Comparison of ENCODE assay signal across 8 cellular contexts in the genomic region with DNA sequence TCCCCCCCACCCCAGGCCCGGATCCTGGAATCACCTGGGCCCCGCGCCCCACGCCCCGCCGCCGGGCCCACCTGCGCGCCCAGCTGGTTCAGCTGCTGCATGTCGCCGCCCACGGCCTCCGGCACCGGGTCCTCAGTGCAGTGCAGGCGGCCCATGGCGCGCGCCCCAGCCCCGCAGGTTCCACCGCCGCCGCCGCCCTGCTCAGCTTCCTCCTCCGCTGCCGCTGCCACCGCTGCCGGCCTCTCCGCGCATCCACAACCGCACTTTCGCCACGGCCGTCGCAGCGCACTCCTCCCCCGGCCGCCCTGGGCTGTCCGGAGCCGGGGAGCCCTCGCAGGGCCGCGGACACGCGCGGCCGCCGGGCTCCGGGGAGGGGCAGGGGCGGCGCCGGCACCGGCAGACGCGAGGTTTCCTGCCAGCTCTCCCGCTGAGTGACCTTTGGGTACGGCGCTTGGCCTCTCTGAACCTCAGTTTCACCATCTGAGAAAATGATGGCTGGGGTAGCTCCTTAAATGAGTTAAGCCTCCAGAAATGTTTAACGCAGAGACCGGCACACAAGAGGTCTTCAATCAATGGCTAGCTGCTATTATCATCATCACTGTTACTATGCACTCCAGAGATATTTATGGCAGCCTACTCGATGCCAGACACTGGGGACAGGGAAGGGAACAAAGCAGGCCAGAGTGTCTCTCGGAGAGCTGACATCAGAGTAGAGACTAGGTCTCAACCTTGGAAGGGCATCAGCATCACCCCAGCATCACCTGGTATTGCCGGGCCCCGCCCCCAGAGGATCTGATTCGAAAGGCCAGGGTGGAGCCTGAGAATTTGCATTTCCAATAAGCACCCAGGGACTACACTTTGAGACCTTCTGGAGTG. TPM values are rescaled to one million over a fixed set of nuclear protein-coding genes. Genes with fewer than 3 reads are reported as not detected.
DNase-seq lines count a peak whose midpoint lies in the region; ATAC-seq and TF ChIP-seq lines count a peak whose summit lies in the region.

A gene (minus strand): TSS at position 231 of the 876 bp plus-strand sequence. CDS start 76 bp downstream, at position 155.

- no peaks in the 10 kb centered on the region for H3K27me3 Mint-ChIP-seq in activated T-helper 17 cell treated with anti-CD3 and anti-CD28 coated beads, Interleukin-2, amount 50 U/mL, for 72 hours
- H3K27me3 Mint-ChIP-seq in nephron progenitor cell (ENCODE audit: low read depth, poor library complexity), result peaks cover 7% of the 10 kb centered on the region

- no TSS peak for BruUV-seq in Panc1 (replicated peaks; lab: Mats Ljungman, UMichigan)

- TF ChIP-seq CTCF in Panc1 (IDR thresholded peaks at IDR 0.05) (no peak), nephron progenitor cell (IDR thresholded peaks at IDR 0.05) (no peak)

- DNase-seq in NCI-H1436 (lab: John Stamatoyannopoulos, UW) (peak; percentile 51), NCI-H1436 treated with DMSO at 0.1 percent for 48 hours (lab: John Stamatoyannopoulos, UW) (no peak), Panc1 (ENCODE audit: low read depth, low spot score) (no peak), fibroblast of peridontal ligament (ENCODE audit: extremely low read depth) (peak; percentile 38), nephron progenitor cell (peak; percentile 79)

- POLR2A ChIA-PET in Panc1 (lab: Charles Lee), result no interaction called here

- CTCF ChIA-PET in Panc1 (lab: Charles Lee), result interaction anchor here (0.8 to 1.9 kb wide), 2 partner anchors 19 to 35 kb away, joined by 7 to 11 read pairs; a partner anchor contains a TSS

- peak within 1 kb of the TSS; percentile 97 for H3K4me3 Mint-ChIP-seq in activated T-helper 17 cell treated with anti-CD3 and anti-CD28 coated beads, Interleukin-2, amount 50 U/mL, for 72 hours
- peak within 1 kb of the TSS; percentile 98 for H3K4me3 Mint-ChIP-seq in nephron progenitor cell

- no peaks in the 10 kb centered on the region for H3K36me3 Mint-ChIP-seq in activated T-helper 17 cell treated with anti-CD3 and anti-CD28 coated beads, Interleukin-2, amount 50 U/mL, for 72 hours (ENCODE audit: low read depth)
- no peaks in the 10 kb centered on the region for H3K36me3 Mint-ChIP-seq in nephron progenitor cell (ENCODE audit: low read depth)

- H3K4me3 ChIP-seq in Panc1 (ENCODE audit: low read depth in 2 of 2, low read length in 2 of 2) (peak within 1 kb of the TSS; percentile 57 to 63), subcutaneous abdominal adipose tissue (ENCODE audit: low read depth in 1 of 5, low read length in 5 of 5) (peak within 1 kb of the TSS; percentile 84 to 93 (median 88))

- H3K4me1 ChIP-seq in Panc1 (ENCODE audit: control insufficient read depth, insufficient read depth, low read length) (peaks cover 7% of the 10 kb centered on the region; the same call in 1 of the 2 replicates), subcutaneous abdominal adipose tissue (ENCODE audit: control insufficient read depth in 5 of 5, insufficient read depth in 5 of 5, low read length in 5 of 5) (peaks cover 5 to 17% (median 16%) of the 10 kb centered on the region in 5 donors)

- H3K36me3 ChIP-seq in Panc1 (ENCODE audit: control insufficient read depth, insufficient read depth, low read length) (no peaks in the 10 kb centered on the region), subcutaneous abdominal adipose tissue (ENCODE audit: control insufficient read depth in 5 of 5, insufficient read depth in 5 of 5, low read length in 5 of 5) (no peaks in the 10 kb centered on the region)

- intact Hi-C loops in Panc1 (cut with micrococcal nuclease; ENCODE audit: unreplicated experiment), result no loop called here

- H3K27ac ChIP-seq in Panc1 (ENCODE audit: low read length) (peak within 1 kb of the TSS; percentile 74), subcutaneous abdominal adipose tissue (ENCODE audit: low read depth, low read length) (peak within 1 kb of the TSS; percentile 75)

- H3K27ac Mint-ChIP-seq in activated T-helper 17 cell treated with anti-CD3 and anti-CD28 coated beads, Interleukin-2, amount 50 U/mL, for 72 hours, result peak within 1 kb of the TSS; percentile 98
- H3K27ac Mint-ChIP-seq in nephron progenitor cell, result peak within 1 kb of the TSS; percentile 84

- peak within 1 kb of the TSS; percentile 84 to 100 (median 98) for H3K9ac ChIP-seq in subcutaneous abdominal adipose tissue (ENCODE audit: low read length in 5 of 5)

- H3K27me3 ChIP-seq in Panc1 (ENCODE audit: control insufficient read depth, insufficient read depth, low read length) (no peaks in the 10 kb centered on the region), subcutaneous abdominal adipose tissue (ENCODE audit: control insufficient read depth in 5 of 5, insufficient read depth in 4 of 5, low read length in 5 of 5) (no peaks in the 10 kb centered on the region)

- peak; percentile 62 for ATAC-seq in HG03354 (IDR thresholded peaks at IDR 0.05; ENCODE audit: poor library complexity, severe bottlenecking, unreplicated experiment)
- peak; percentile 78 for ATAC-seq in Panc1
- peak; percentile 91 for ATAC-seq in activated T-helper 17 cell treated with anti-CD3 and anti-CD28 coated beads, Interleukin-2, amount 50 U/mL, for 72 hours (replicated peaks)

- in situ Hi-C loops in Panc1 (cut with HindIII; ENCODE audit: low pct_unique_long_range_greater_than_20kb, low sequenced_read_pairs), result no loop called here

- H3K9me3 ChIP-seq in Panc1 (ENCODE audit: control insufficient read depth, insufficient read depth, low read depth, low read length), result no peaks in the 10 kb centered on the region
- H3K9me3 ChIP-seq in subcutaneous abdominal adipose tissue (ENCODE audit: control insufficient read depth in 5 of 5, low read length in 5 of 5), result no peaks in the 10 kb centered on the region

- no peaks in the 10 kb centered on the region for H3K9me3 Mint-ChIP-seq in activated T-helper 17 cell treated with anti-CD3 and anti-CD28 coated beads, Interleukin-2, amount 50 U/mL, for 72 hours
- no peaks in the 10 kb centered on the region for H3K9me3 Mint-ChIP-seq in nephron progenitor cell

- peaks cover 5% of the 10 kb centered on the region for H3K4me1 Mint-ChIP-seq in activated T-helper 17 cell treated with anti-CD3 and anti-CD28 coated beads, Interleukin-2, amount 50 U/mL, for 72 hours
- peaks cover 28% of the 10 kb centered on the region for H3K4me1 Mint-ChIP-seq in nephron progenitor cell

RNA-seq across cellular contexts. Expression of the gene that starts here (rescaled TPM):
- total RNA-seq in Panc1 (2021; ENCODE audit: unreplicated experiment), result 24.8 TPM
- 23.3 TPM for polyA plus RNA-seq in Panc1 (2012; ENCODE audit: insufficient read length)
- 10 to 100 TPM; 18.5 to 29.9 TPM for total RNA-seq in activated T-helper 17 cell treated with anti-CD3 and anti-CD28 coated beads, Interleukin-2, amount 50 U/mL, for 72 hours

Comparison
In these comparisons a context has a peak if more than half of its experiments do, and no peak if none do; other contexts are left out.
1. DNase-seq: peak in NCI-H1436 (single experiment), fibroblast of peridontal ligament (single experiment) and nephron progenitor cell (single experiment); none in NCI-H1436 treated with DMSO at 0.1 percent for 48 hours (single experiment) and Panc1 (single experiment).
2. Peak in every context shown above with its lines, with median percentiles within 50 percentile points of each other: ATAC-seq.